ENCODE assay signal across 21 cellular contexts in the genomic region with DNA sequence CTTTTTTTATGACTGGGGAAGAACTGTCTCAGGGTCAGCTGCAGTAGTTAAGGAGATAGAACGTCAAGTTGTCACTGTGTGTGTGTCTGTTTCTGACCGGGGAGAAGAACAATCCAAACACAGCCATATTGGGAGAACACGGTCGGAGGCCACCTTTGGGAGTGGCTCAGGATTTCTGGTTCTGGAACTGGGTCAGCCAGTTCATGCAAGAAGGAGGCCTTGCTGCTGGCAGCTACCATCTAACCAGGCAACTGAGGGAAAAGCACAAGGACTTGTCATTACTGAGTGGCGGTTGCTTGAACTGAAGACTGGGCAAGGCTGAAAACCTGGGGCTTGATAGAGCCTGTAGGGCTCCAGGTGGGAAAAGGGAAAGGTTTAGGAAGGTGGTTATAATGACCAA. TPM values are rescaled to one million over a fixed set of nuclear protein-coding genes. Genes with fewer than 3 reads are reported as not detected.
"Had no signal": no experiment of that assay in that cellular context is flagged by ENCODE, and none has a peak within 500 bp of the region (broad histone marks: within the 10 kb centered on the region; RNA-seq: fewer than 3 reads in every experiment).

No MANE protein-coding gene starts in this region.

- DNase-seq: colonic mucosa; dermis blood vessel endothelial cell; erythroblast; heart right ventricle; immature natural killer cell; left ventricle myocardium inferior; lower lobe of right lung; midbrain; occipital lobe; stimulated activated CD4-positive, alpha-beta T cell treated with anti-CD3 and anti-CD28 coated beads, Interleukin-2, amount 100 ng/mL, for 24 hours; stimulated activated CD4-positive, alpha-beta T cell treated with anti-CD3 and anti-CD28 coated beads, Interleukin-4, amount 100 ng/mL, for 4 hours; stimulated activated naive B cell treated with anti-CD40 and anti-IgM and Interleukin-4, amounts not matched to agents 10 μg/mL and 1 μg/mL and 100 μg/mL, for 72 hours; stimulated activated naive CD8-positive, alpha-beta T cell treated with anti-CD3 and anti-CD28 coated beads, Interleukin-15, amount 100 ng/mL, for 72 hours; substantia nigra; uterus had no signal

- ATAC-seq: natural killer cell treated with Interleukin-12 subunit alpha and Interleukin-12 subunit beta and Interleukin-15 and Interleukin-18, amount 100 ng/mL, for 72 hours; stimulated activated naive B cell treated with anti-CD40 and anti-IgM and Interleukin-4, amounts not matched to agents 10 μg/mL and 1 μg/mL and 100 μg/mL, for 72 hours; stimulated activated naive CD8-positive, alpha-beta T cell treated with anti-CD3 and anti-CD28 coated beads, Interleukin-15, amount 100 ng/mL, for 72 hours had no signal

- H3K4me1 ChIP-seq: left ventricle myocardium inferior, parathyroid adenoma, uterus had no signal

- H3K27ac ChIP-seq: colonic mucosa, heart right ventricle, left ventricle myocardium inferior, lower lobe of right lung, parathyroid adenoma, prostate gland, thoracic aorta, uterus had no signal

- H3K27me3 ChIP-seq: colonic mucosa, heart right ventricle, uterus had no signal

- H3K9me3 ChIP-seq: colonic mucosa, heart right ventricle, left ventricle myocardium inferior, lower lobe of right lung, prostate gland, thoracic aorta, uterus had no signal

- H3K4me3 ChIP-seq: colonic mucosa, heart right ventricle, left ventricle myocardium inferior, lower lobe of right lung, prostate gland, thoracic aorta, uterus had no signal

- H3K36me3 ChIP-seq: colonic mucosa, heart right ventricle, left ventricle myocardium inferior, lower lobe of right lung, prostate gland, thoracic aorta, uterus had no signal

RNA-seq across cellular contexts. Expression of a gene that starts 24.6 kb away (rescaled TPM):
- total RNA-seq: dermis blood vessel endothelial cell; glomerular endothelial cell; natural killer cell treated with Interleukin-12 subunit alpha and Interleukin-12 subunit beta and Interleukin-15 and Interleukin-18, amount 100 ng/mL, for 72 hours; renal cortical epithelial cell had no signal

RNA-seq across cellular contexts. Expression of a gene that starts 27.7 kb away (rescaled TPM):
- total RNA-seq: colonic mucosa; dermis blood vessel endothelial cell; glomerular endothelial cell; natural killer cell treated with Interleukin-12 subunit alpha and Interleukin-12 subunit beta and Interleukin-15 and Interleukin-18, amount 100 ng/mL, for 72 hours; renal cortical epithelial cell; uterus had no signal
